Comparison of ENCODE assay signal across 15 cellular contexts in genomic region chr3:134482622-134483021, GRCh38. TPM values are rescaled to one million over a fixed set of nuclear protein-coding genes. Genes with fewer than 3 reads are reported as not detected.
DNase-seq lines count a peak whose midpoint lies in the region; ATAC-seq, FAIRE-seq and TF ChIP-seq lines count a peak whose summit lies in the region.
"Had no signal": no experiment of that assay in that cellular context is flagged by ENCODE, and none has a peak within 500 bp of the region (broad histone marks: within the 10 kb centered on the region; RNA-seq: fewer than 3 reads in every experiment).

No MANE protein-coding gene starts in this region.

- no peaks in the 10 kb centered on the region for H3K27me3 Mint-ChIP-seq in progenitor cell of endocrine pancreas
- H3K27me3 Mint-ChIP-seq: T-cell had no signal

- no peak overlapping the region for H3K9ac ChIP-seq in keratinocyte (ENCODE audit: control insufficient read depth, extremely low read depth, insufficient read depth, low read length)

- no peaks in the 10 kb centered on the region for H3K9me1 ChIP-seq in keratinocyte (ENCODE audit: control insufficient read depth, extremely low read depth, insufficient read depth, low read length)

- peaks cover 22% of the 10 kb centered on the region for H3K79me2 ChIP-seq in keratinocyte (ENCODE audit: control insufficient read depth, insufficient read depth, low read length)

- no peaks in the 10 kb centered on the region for H3K27me3 ChIP-seq in ascending aorta
- no peaks in the 10 kb centered on the region for H3K27me3 ChIP-seq in keratinocyte (ENCODE audit: control insufficient read depth, extremely low read depth, insufficient read depth, low read length)
- H3K27me3 ChIP-seq in thoracic aorta (replicated peaks; ENCODE audit: insufficient read depth): no peaks in the 10 kb centered on the region
- H3K27me3 ChIP-seq: heart left ventricle, suprapubic skin had no signal

- peaks cover 34% of the 10 kb centered on the region for H3K4me1 Mint-ChIP-seq in progenitor cell of endocrine pancreas (ENCODE audit: low read depth)

- H3K9me3 Mint-ChIP-seq in activated naive CD4-positive, alpha-beta T cell treated with anti-CD3 and anti-CD28 coated beads, Interleukin-2, amount 50 U/mL, for 72 hours: no peaks in the 10 kb centered on the region
- H3K9me3 Mint-ChIP-seq in progenitor cell of endocrine pancreas (ENCODE audit: low read depth): no peaks in the 10 kb centered on the region
- H3K9me3 Mint-ChIP-seq: T-cell had no signal

- DNase-seq in activated naive CD4-positive, alpha-beta T cell treated with anti-CD3 and anti-CD28 coated beads, Interleukin-2, amount 50 U/mL, for 72 hours (ENCODE audit: low spot score in 2 of 2): no peak
- no peak for DNase-seq in activated naive CD4-positive, alpha-beta T cell (lab: John Stamatoyannopoulos, UW)
- DNase-seq in ascending aorta (ENCODE audit: low spot score in 2 of 2): no peak
- no peak for DNase-seq in keratinocyte (ENCODE audit: low read depth, low spot score)
- no peak for DNase-seq in thoracic aorta (ENCODE audit: low spot score)
- DNase-seq in progenitor cell of endocrine pancreas (ENCODE audit: low spot score, unreplicated experiment): no peak
- DNase-seq in NCI-H1930 (lab: John Stamatoyannopoulos, UW): no peak
- DNase-seq: activated CD4-positive, alpha-beta T cell treated with anti-CD3 and anti-CD28 coated beads for 4 hours; heart left ventricle; NCI-H1092; T-cell had no signal

- H3K27ac ChIP-seq in ascending aorta: peak overlapping the region; percentile 95 to 98
- H3K27ac ChIP-seq in keratinocyte (ENCODE audit: control insufficient read depth, insufficient read depth, low read length): peak overlapping the region; percentile 92
- H3K27ac ChIP-seq in thoracic aorta: peak overlapping the region; percentile 98 to 100
- H3K27ac ChIP-seq: suprapubic skin had no signal

- peaks cover 27 to 53% of the 10 kb centered on the region in 2 donors for H3K36me3 Mint-ChIP-seq in activated naive CD4-positive, alpha-beta T cell treated with anti-CD3 and anti-CD28 coated beads, Interleukin-2, amount 50 U/mL, for 72 hours
- H3K36me3 Mint-ChIP-seq in progenitor cell of endocrine pancreas (ENCODE audit: insufficient read depth): peaks cover 31% of the 10 kb centered on the region

- no peak for FAIRE-seq in keratinocyte (lab: Jason Lieb, UNC)
- FAIRE-seq: endometrium, HTR-8/SVneo had no signal

- no peaks in the 10 kb centered on the region for H3K9me3 ChIP-seq in ascending aorta
- no peaks in the 10 kb centered on the region for H3K9me3 ChIP-seq in keratinocyte (ENCODE audit: control insufficient read depth, low read depth, low read length)
- no peaks in the 10 kb centered on the region for H3K9me3 ChIP-seq in thoracic aorta
- H3K9me3 ChIP-seq: heart left ventricle, suprapubic skin had no signal

- ATAC-seq in activated naive CD4-positive, alpha-beta T cell treated with anti-CD3 and anti-CD28 coated beads, Interleukin-2, amount 50 U/mL, for 72 hours: no peak
- ATAC-seq in thoracic aorta (ENCODE audit: insufficient number of reproducible peaks, low FRiP score, low read depth): no peak
- ATAC-seq in GM21381 (IDR thresholded peaks at IDR 0.05; ENCODE audit: unreplicated experiment): no peak
- ATAC-seq: heart left ventricle, T-cell had no signal

- intact Hi-C loops in ascending aorta (cut with DNase I): loop anchor here (10.0 kb wide), 2 partner anchors 678 to 1482 kb away; partner anchors contain the start of genes PPP2R3A and SRPRB

- H3K4me1 ChIP-seq in ascending aorta (peaks cover 23 to 38% of the 10 kb centered on the region in 2 donors), keratinocyte (ENCODE audit: control insufficient read depth, extremely low read depth, insufficient read depth, low read length) (peaks cover 41% of the 10 kb centered on the region), thoracic aorta (ENCODE audit: control insufficient read depth in 1 of 2, low read depth in 2 of 2) (peaks cover 28 to 50% of the 10 kb centered on the region in 2 donors)

- no peak overlapping the region for H3K4me3 Mint-ChIP-seq in progenitor cell of endocrine pancreas (ENCODE audit: low read depth)

- TF ChIP-seq CTCF in ascending aorta (IDR thresholded peaks at IDR 0.05) (no peak), keratinocyte (optimal IDR thresholded peaks at IDR 0.05 in 1 of 3, IDR thresholded peaks at IDR 0.05 in 1 of 3, conservative IDR thresholded peaks at IDR 0.05 in 1 of 3; ENCODE audit: extremely low read depth in 1 of 3, insufficient read depth in 2 of 3, low read length in 3 of 3) (no peak), thoracic aorta (IDR thresholded peaks at IDR 0.05) (no peak), progenitor cell of endocrine pancreas (IDR thresholded peaks at IDR 0.05; ENCODE audit: unreplicated experiment) (no peak)

- H4K20me1 ChIP-seq in keratinocyte (ENCODE audit: control insufficient read depth, extremely low read depth, insufficient read depth, low read length): no peaks in the 10 kb centered on the region

- H2AFZ ChIP-seq in keratinocyte (ENCODE audit: control insufficient read depth, low read length): no peak overlapping the region

- H3K27ac Mint-ChIP-seq in activated naive CD4-positive, alpha-beta T cell treated with anti-CD3 and anti-CD28 coated beads, Interleukin-2, amount 50 U/mL, for 72 hours: peak overlapping the region; percentile 4 to 99
- no peak overlapping the region for H3K27ac Mint-ChIP-seq in progenitor cell of endocrine pancreas
- H3K27ac Mint-ChIP-seq: T-cell had no signal

- H3K36me3 ChIP-seq in ascending aorta (peaks cover 12 to 28% of the 10 kb centered on the region in 2 donors), keratinocyte (ENCODE audit: control insufficient read depth in 2 of 2, extremely low read depth in 1 of 2, insufficient read depth in 2 of 2, low read length in 2 of 2) (peaks cover 6 to 21% of the 10 kb centered on the region in 2 experiments), thoracic aorta (peaks cover 20% of the 10 kb centered on the region)

- dilution Hi-C loops in keratinocyte (cut with MboI; ENCODE audit: extremely low pct_ligation_motif_present, low sequenced_read_pairs): no loop called here

- peak overlapping the region; percentile 85 for H3K4me2 ChIP-seq in keratinocyte (ENCODE audit: control insufficient read depth, extremely low read depth, insufficient read depth, low read depth, low read length)

- H3K4me3 ChIP-seq in ascending aorta (no peak overlapping the region), keratinocyte (ENCODE audit: control insufficient read depth in 2 of 3, extremely low read depth in 1 of 3, insufficient read depth in 2 of 3, low read depth in 1 of 3, low read length in 3 of 3) (no peak overlapping the region), thoracic aorta (peak overlapping the region; percentile 43)
- H3K4me3 ChIP-seq: heart left ventricle, suprapubic skin had no signal

RNA-seq across cellular contexts. Expression of gene ANAPC13, which starts 3.2 kb away (rescaled TPM):
- 10 to 100 TPM; 31.8 to 68.0 TPM for total RNA-seq in activated naive CD4-positive, alpha-beta T cell treated with anti-CD3 and anti-CD28 coated beads, Interleukin-2, amount 50 U/mL, for 72 hours
- total RNA-seq in ascending aorta (17.0 TPM), thoracic aorta (10 to 100 TPM; 52.2 to 66.2 TPM), progenitor cell of endocrine pancreas (63.9 and 67.0 TPM in 2 replicates)
- polyA plus RNA-seq in keratinocyte: 34.8 to 63.4 TPM (median 45.6 TPM) in 3 replicates
- polyA plus RNA-seq in keratinocyte (2011; ENCODE audit: low read depth): 55.2 TPM
- polyA plus RNA-seq in keratinocyte (2011; cell fraction: cytosol; rRNA removed): 55.7 and 114 TPM in 2 replicates
- 18.0 and 28.3 TPM in 2 replicates for polyA plus RNA-seq in keratinocyte (2011; cell fraction: nucleus; rRNA removed)
- 37.3 and 53.0 TPM in 2 replicates for polyA plus RNA-seq in keratinocyte (2012; ENCODE audit: low replicate concordance)
- polyA minus RNA-seq in keratinocyte: 3.5 to 30.4 TPM (median 13.0 TPM) in 3 replicates
- 12.9 TPM for polyA minus RNA-seq in keratinocyte (2011; cell fraction: cytosol; rRNA and poly(A)+ RNA removed)
- polyA minus RNA-seq in keratinocyte (2011; cell fraction: nucleus; rRNA and poly(A)+ RNA removed): 3.3 and 5.8 TPM in 2 replicates

RNA-seq across cellular contexts. Expression of gene CEP63, which starts 3.2 kb away (rescaled TPM):
- total RNA-seq in activated naive CD4-positive, alpha-beta T cell treated with anti-CD3 and anti-CD28 coated beads, Interleukin-2, amount 50 U/mL, for 72 hours: 10 to 100 TPM; 22.0 to 23.4 TPM
- total RNA-seq in ascending aorta: 5.3 TPM
- polyA plus RNA-seq in keratinocyte: 5.4 to 10.1 TPM (median 8.7 TPM) in 3 replicates
- polyA plus RNA-seq in keratinocyte (2011; ENCODE audit: low read depth): 48.3 TPM
- 7.4 and 10.4 TPM in 2 replicates for polyA plus RNA-seq in keratinocyte (2011; cell fraction: cytosol; rRNA removed)
- polyA plus RNA-seq in keratinocyte (2011; cell fraction: nucleus; rRNA removed): 4.9 and 9.6 TPM in 2 replicates
- 13.7 and 16.3 TPM in 2 replicates for polyA plus RNA-seq in keratinocyte (2012; ENCODE audit: low replicate concordance)
- 1.2 to 3.8 TPM (median 2.5 TPM) in 3 replicates for polyA minus RNA-seq in keratinocyte
- 3.5 TPM for polyA minus RNA-seq in keratinocyte (2011; cell fraction: cytosol; rRNA and poly(A)+ RNA removed)
- polyA minus RNA-seq in keratinocyte (2011; cell fraction: nucleus; rRNA and poly(A)+ RNA removed): 7.0 and 8.8 TPM in 2 replicates
- 10 to 100 TPM; 20.4 to 28.3 TPM for total RNA-seq in thoracic aorta
- total RNA-seq in progenitor cell of endocrine pancreas: 24.7 and 25.7 TPM in 2 replicates
